Comparison of ENCODE assay signal across 1 cellular context in genomic region chr5:16889203-16889971, GRCh38.
A peak's percentile ranks its signal among the peaks of the same experiment; 100 is the strongest.
TF ChIP-seq lines count a peak whose summit lies in the region.

No MANE protein-coding gene starts in this region.

TF ChIP-seq in HEK293, 187 proteins besides CTCF, POLR2A, EP300 and RAD21 (continued from another document and continues in another):
- TF ChIP-seq ZNF488 (tag by site-specific recombination; IDR thresholded peaks at IDR 0.05) (peak; percentile 72; the same call in 1 of the 2 replicates), ZNF341 (tag by site-specific recombination; IDR thresholded peaks at IDR 0.05; ENCODE audit: low read depth) (peak; percentile 41), TSHZ1 (tag by site-specific recombination; IDR thresholded peaks at IDR 0.05; ENCODE audit: borderline replicate concordance) (peak; percentile 89), ZNF747 (tag by site-specific recombination; IDR thresholded peaks at IDR 0.05) (no peak), ZSCAN30 (tag by site-specific recombination; IDR thresholded peaks at IDR 0.05) (peak; percentile 66), ZNF362 (tag by site-specific recombination; IDR thresholded peaks at IDR 0.05) (no peak), SALL2 (tag by site-specific recombination; IDR thresholded peaks at IDR 0.05; ENCODE audit: borderline replicate concordance) (no peak), ZNF423 (tag by site-specific recombination; IDR thresholded peaks at IDR 0.05) (peak; percentile 32; the same call in 1 of the 2 replicates), ZNF548 (tag by site-specific recombination; IDR thresholded peaks at IDR 0.05) (no peak), ZNF600 (tag by site-specific recombination; IDR thresholded peaks at IDR 0.05) (peak; percentile 84), ZNF513 (tag by site-specific recombination; IDR thresholded peaks at IDR 0.05) (no peak), INSM2 (tag by site-specific recombination; IDR thresholded peaks at IDR 0.05) (peak; percentile 95), ZNF529 (tag by site-specific recombination; IDR thresholded peaks at IDR 0.05; ENCODE audit: insufficient replicate concordance) (no peak), ZXDB (tag by site-specific recombination; IDR thresholded peaks at IDR 0.05) (peak; percentile 94), ZBTB49 (tag by site-specific recombination; IDR thresholded peaks at IDR 0.05; ENCODE audit: low read depth) (no peak), PRDM2 (tag by site-specific recombination; IDR thresholded peaks at IDR 0.05; ENCODE audit: borderline replicate concordance) (no peak), ZBTB7A (tag by site-specific recombination; IDR thresholded peaks at IDR 0.05; ENCODE audit: low read depth) (no peak), ZNF580 (tag by site-specific recombination; IDR thresholded peaks at IDR 0.05) (peak; percentile 91), REPIN1 (tag by site-specific recombination; IDR thresholded peaks at IDR 0.05; ENCODE audit: low read depth) (no peak), ZNF221 (tag by site-specific recombination; IDR thresholded peaks at IDR 0.05; ENCODE audit: borderline replicate concordance) (no peak), ZNF266 (tag by site-specific recombination; IDR thresholded peaks at IDR 0.05; ENCODE audit: low read depth) (no peak), ZNF704 (tag by site-specific recombination; IDR thresholded peaks at IDR 0.05) (no peak), ZNF184 (tag by site-specific recombination; IDR thresholded peaks at IDR 0.05) (no peak; the same call in 1 of the 2 replicates), ZNF514 (tag by site-specific recombination; IDR thresholded peaks at IDR 0.05) (no peak), ZNF366 (tag by site-specific recombination; conservative IDR thresholded peaks at IDR 0.05) (peak; percentile 98), WT1 (tag by site-specific recombination; IDR thresholded peaks at IDR 0.05) (peak; percentile 100), ZNF274 (IDR thresholded peaks at IDR 0.05; ENCODE audit: low read length) (no peak), ZNF274 (tag by site-specific recombination; IDR thresholded peaks at IDR 0.05; ENCODE audit: borderline replicate concordance) (no peak), ZNF292 (tag by site-specific recombination; IDR thresholded peaks at IDR 0.05; ENCODE audit: borderline replicate concordance, low read depth) (no peak), ZNF112 (tag by site-specific recombination; IDR thresholded peaks at IDR 0.05) (no peak), ZNF148 (tag by site-specific recombination; IDR thresholded peaks at IDR 0.05; ENCODE audit: borderline replicate concordance) (no peak), ZNF37A (tag by site-specific recombination; IDR thresholded peaks at IDR 0.05) (no peak), SP3 (tag by site-specific recombination; IDR thresholded peaks at IDR 0.05) (peak; percentile 42; the same call in 1 of the 2 replicates), EGR2 (tag by site-specific recombination; IDR thresholded peaks at IDR 0.05; ENCODE audit: low read depth) (peak; percentile 76), ZNF544 (tag by site-specific recombination; IDR thresholded peaks at IDR 0.05) (no peak), ZNF2 (tag by site-specific recombination; IDR thresholded peaks at IDR 0.05) (peak; percentile 71)
